ENCODE assay signal across 1 cellular context in the genomic region with DNA sequence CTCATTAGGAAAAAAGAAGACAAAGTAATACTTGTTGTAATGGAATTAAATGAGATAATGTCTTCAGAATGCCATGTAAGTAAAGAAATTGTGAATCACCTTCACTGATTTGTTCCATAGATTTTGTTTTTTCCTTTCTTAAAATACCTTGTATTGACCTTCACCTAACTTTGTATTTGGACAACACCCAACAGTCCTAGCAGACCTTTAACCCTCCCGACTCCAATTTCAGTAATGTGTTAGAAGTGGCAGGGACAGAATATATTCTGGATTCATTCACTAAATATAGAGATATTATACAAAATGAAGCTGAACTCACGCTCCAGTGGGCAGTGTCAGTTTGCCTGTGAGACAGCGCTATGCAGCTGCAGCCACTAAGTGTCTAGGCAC.
TF ChIP-seq lines count a peak whose summit lies in the region.

No MANE protein-coding gene starts in this region.

TF ChIP-seq in GM23338, 12 proteins besides CTCF, POLR2A, EP300 and RAD21:
- TF ChIP-seq, protein P1, sequence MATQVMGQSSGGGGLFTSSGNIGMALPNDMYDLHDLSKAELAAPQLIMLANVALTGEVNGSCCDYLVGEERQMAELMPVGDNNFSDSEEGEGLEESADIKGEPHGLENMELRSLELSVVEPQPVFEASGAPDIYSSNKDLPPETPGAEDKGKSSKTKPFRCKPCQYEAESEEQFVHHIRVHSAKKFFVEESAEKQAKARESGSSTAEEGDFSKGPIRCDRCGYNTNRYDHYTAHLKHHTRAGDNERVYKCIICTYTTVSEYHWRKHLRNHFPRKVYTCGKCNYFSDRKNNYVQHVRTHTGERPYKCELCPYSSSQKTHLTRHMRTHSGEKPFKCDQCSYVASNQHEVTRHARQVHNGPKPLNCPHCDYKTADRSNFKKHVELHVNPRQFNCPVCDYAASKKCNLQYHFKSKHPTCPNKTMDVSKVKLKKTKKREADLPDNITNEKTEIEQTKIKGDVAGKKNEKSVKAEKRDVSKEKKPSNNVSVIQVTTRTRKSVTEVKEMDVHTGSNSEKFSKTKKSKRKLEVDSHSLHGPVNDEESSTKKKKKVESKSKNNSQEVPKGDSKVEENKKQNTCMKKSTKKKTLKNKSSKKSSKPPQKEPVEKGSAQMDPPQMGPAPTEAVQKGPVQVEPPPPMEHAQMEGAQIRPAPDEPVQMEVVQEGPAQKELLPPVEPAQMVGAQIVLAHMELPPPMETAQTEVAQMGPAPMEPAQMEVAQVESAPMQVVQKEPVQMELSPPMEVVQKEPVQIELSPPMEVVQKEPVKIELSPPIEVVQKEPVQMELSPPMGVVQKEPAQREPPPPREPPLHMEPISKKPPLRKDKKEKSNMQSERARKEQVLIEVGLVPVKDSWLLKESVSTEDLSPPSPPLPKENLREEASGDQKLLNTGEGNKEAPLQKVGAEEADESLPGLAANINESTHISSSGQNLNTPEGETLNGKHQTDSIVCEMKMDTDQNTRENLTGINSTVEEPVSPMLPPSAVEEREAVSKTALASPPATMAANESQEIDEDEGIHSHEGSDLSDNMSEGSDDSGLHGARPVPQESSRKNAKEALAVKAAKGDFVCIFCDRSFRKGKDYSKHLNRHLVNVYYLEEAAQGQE (IDR thresholded peaks at IDR 0.05; ENCODE audit: unreplicated experiment): no peak
- TF ChIP-seq NANOG (IDR thresholded peaks at IDR 0.05; ENCODE audit: borderline replicate concordance): no peak
- no peak for TF ChIP-seq CREB1 (CRISPR knock-in tag; IDR thresholded peaks at IDR 0.05; ENCODE audit: low read depth)
- TF ChIP-seq POLR2AphosphoS5 (IDR thresholded peaks at IDR 0.05; ENCODE audit: low read depth): no peak
- no peak for TF ChIP-seq JUNB (IDR thresholded peaks at IDR 0.05; ENCODE audit: unreplicated experiment)
- TF ChIP-seq STAT1 (IDR thresholded peaks at IDR 0.05; ENCODE audit: unreplicated experiment): no peak
- TF ChIP-seq, protein P2, sequence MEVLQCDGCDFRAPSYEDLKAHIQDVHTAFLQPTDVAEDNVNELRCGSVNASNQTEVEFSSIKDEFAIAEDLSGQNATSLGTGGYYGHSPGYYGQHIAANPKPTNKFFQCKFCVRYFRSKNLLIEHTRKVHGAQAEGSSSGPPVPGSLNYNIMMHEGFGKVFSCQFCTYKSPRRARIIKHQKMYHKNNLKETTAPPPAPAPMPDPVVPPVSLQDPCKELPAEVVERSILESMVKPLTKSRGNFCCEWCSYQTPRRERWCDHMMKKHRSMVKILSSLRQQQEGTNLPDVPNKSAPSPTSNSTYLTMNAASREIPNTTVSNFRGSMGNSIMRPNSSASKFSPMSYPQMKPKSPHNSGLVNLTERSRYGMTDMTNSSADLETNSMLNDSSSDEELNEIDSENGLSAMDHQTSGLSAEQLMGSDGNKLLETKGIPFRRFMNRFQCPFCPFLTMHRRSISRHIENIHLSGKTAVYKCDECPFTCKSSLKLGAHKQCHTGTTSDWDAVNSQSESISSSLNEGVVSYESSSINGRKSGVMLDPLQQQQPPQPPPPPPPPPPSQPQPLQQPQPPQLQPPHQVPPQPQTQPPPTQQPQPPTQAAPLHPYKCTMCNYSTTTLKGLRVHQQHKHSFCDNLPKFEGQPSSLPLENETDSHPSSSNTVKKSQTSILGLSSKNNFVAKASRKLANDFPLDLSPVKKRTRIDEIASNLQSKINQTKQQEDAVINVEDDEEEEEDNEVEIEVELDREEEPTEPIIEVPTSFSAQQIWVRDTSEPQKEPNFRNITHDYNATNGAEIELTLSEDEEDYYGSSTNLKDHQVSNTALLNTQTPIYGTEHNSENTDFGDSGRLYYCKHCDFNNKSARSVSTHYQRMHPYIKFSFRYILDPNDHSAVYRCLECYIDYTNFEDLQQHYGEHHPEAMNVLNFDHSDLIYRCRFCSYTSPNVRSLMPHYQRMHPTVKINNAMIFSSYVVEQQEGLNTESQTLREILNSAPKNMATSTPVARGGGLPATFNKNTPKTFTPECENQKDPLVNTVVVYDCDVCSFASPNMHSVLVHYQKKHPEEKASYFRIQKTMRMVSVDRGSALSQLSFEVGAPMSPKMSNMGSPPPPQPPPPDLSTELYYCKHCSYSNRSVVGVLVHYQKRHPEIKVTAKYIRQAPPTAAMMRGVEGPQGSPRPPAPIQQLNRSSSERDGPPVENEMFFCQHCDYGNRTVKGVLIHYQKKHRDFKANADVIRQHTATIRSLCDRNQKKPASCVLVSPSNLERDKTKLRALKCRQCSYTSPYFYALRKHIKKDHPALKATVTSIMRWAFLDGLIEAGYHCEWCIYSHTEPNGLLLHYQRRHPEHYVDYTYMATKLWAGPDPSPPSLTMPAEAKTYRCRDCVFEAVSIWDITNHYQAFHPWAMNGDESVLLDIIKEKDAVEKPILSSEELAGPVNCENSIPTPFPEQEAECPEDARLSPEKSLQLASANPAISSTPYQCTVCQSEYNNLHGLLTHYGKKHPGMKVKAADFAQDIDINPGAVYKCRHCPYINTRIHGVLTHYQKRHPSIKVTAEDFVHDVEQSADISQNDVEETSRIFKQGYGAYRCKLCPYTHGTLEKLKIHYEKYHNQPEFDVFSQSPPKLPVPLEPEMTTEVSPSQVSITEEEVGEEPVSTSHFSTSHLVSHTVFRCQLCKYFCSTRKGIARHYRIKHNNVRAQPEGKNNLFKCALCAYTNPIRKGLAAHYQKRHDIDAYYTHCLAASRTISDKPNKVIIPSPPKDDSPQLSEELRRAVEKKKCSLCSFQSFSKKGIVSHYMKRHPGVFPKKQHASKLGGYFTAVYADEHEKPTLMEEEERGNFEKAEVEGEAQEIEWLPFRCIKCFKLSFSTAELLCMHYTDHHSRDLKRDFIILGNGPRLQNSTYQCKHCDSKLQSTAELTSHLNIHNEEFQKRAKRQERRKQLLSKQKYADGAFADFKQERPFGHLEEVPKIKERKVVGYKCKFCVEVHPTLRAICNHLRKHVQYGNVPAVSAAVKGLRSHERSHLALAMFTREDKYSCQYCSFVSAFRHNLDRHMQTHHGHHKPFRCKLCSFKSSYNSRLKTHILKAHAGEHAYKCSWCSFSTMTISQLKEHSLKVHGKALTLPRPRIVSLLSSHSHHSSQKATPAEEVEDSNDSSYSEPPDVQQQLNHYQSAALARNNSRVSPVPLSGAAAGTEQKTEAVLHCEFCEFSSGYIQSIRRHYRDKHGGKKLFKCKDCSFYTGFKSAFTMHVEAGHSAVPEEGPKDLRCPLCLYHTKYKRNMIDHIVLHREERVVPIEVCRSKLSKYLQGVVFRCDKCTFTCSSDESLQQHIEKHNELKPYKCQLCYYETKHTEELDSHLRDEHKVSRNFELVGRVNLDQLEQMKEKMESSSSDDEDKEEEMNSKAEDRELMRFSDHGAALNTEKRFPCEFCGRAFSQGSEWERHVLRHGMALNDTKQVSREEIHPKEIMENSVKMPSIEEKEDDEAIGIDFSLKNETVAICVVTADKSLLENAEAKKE (CRISPR knock-in tag; IDR thresholded peaks at IDR 0.05): no peak
- no peak for TF ChIP-seq ZNF331 (CRISPR knock-in tag; IDR thresholded peaks at IDR 0.05; ENCODE audit: low read depth)
- no peak for TF ChIP-seq ZNF114 (CRISPR knock-in tag; IDR thresholded peaks at IDR 0.05)
- no peak for TF ChIP-seq EZH2phosphoT487 (IDR thresholded peaks at IDR 0.05; ENCODE audit: unreplicated experiment)
